In genomic region chr22:32512267-32512982, GRCh38 we compare ENCODE assay signal across 1 cellular context.
A peak's percentile ranks its signal among the peaks of the same experiment; 100 is the strongest.
TF ChIP-seq lines count a peak whose summit lies in the region.

No MANE protein-coding gene starts in this region.

TF ChIP-seq in HepG2, 621 proteins besides CTCF, POLR2A, EP300 and RAD21 (continued from another document and continues in another):
- TF ChIP-seq ATF6 (CRISPR knock-in tag; conservative IDR thresholded peaks at IDR 0.05) = no peak
- 0 out of 2 replicates have a peak, but pooled peaks have one; percentile 41 for TF ChIP-seq ZNF230 (CRISPR knock-in tag; IDR thresholded peaks at IDR 0.05)
- peak; percentile 67 for TF ChIP-seq REPIN1 (CRISPR knock-in tag; IDR thresholded peaks at IDR 0.05; ENCODE audit: borderline replicate concordance, low read depth)
- peak; percentile 67 for TF ChIP-seq ZNF605 (CRISPR knock-in tag; IDR thresholded peaks at IDR 0.05)
- TF ChIP-seq ZNF337 (CRISPR knock-in tag; IDR thresholded peaks at IDR 0.05; ENCODE audit: borderline replicate concordance, low read depth) = no peak
- no peak for TF ChIP-seq ZNF678 (CRISPR knock-in tag; IDR thresholded peaks at IDR 0.05)
- no peak for TF ChIP-seq DNMT3B (CRISPR knock-in tag; conservative IDR thresholded peaks at IDR 0.05)
- no peak for TF ChIP-seq IRX3 (CRISPR knock-in tag; IDR thresholded peaks at IDR 0.05; ENCODE audit: borderline replicate concordance, low read depth)
- TF ChIP-seq KLF16 (CRISPR knock-in tag; IDR thresholded peaks at IDR 0.05) = peak in 1 of 2 experiments; percentile 78; a peak in 1 of 4 replicates
- no peak for TF ChIP-seq ZNF619 (CRISPR knock-in tag; IDR thresholded peaks at IDR 0.05)
- 0 out of 2 replicates have a peak, but pooled peaks have one; percentile 24 for TF ChIP-seq ZSCAN12 (CRISPR knock-in tag; IDR thresholded peaks at IDR 0.05)
- TF ChIP-seq ZNF562 (CRISPR knock-in tag; IDR thresholded peaks at IDR 0.05; ENCODE audit: borderline replicate concordance) = no peak
- no peak for TF ChIP-seq ATAD3A (CRISPR knock-in tag; IDR thresholded peaks at IDR 0.05)
- TF ChIP-seq GMEB2 (CRISPR knock-in tag; IDR thresholded peaks at IDR 0.05; ENCODE audit: low read depth) = no peak
- TF ChIP-seq SOX5 (CRISPR knock-in tag; IDR thresholded peaks at IDR 0.05; ENCODE audit: borderline replicate concordance) = peak; percentile 86
- no peak for TF ChIP-seq ZNF564 (CRISPR knock-in tag; IDR thresholded peaks at IDR 0.05)
- no peak for TF ChIP-seq DR1 (CRISPR knock-in tag; IDR thresholded peaks at IDR 0.05)
- no peak for TF ChIP-seq ZNF143 (CRISPR knock-in tag; IDR thresholded peaks at IDR 0.05)
- no peak for TF ChIP-seq ZBTB14 (CRISPR knock-in tag; IDR thresholded peaks at IDR 0.05)
- TF ChIP-seq ATF4 (CRISPR knock-in tag; IDR thresholded peaks at IDR 0.05) = no peak
- peak; percentile 70; the same call in 1 of the 2 replicates for TF ChIP-seq ZNF691 (CRISPR knock-in tag; IDR thresholded peaks at IDR 0.05; ENCODE audit: borderline replicate concordance, low read depth)
- no peak for TF ChIP-seq MTA3 (CRISPR knock-in tag; IDR thresholded peaks at IDR 0.05)
- no peak for TF ChIP-seq POLR2AphosphoS5 (IDR thresholded peaks at IDR 0.05; ENCODE audit: low read depth, low read length)
- TF ChIP-seq ZXDC (CRISPR knock-in tag; IDR thresholded peaks at IDR 0.05) = no peak
- no peak for TF ChIP-seq RFX1 (IDR thresholded peaks at IDR 0.05)
- no peak for TF ChIP-seq BCL3 (CRISPR knock-in tag; IDR thresholded peaks at IDR 0.05)
- no peak for TF ChIP-seq AFF4 (CRISPR knock-in tag; IDR thresholded peaks at IDR 0.05)
- no peak for TF ChIP-seq RBFOX2 (IDR thresholded peaks at IDR 0.05; ENCODE audit: low read depth, low read length)
- no peak for TF ChIP-seq ZBTB10 (CRISPR knock-in tag; IDR thresholded peaks at IDR 0.05; ENCODE audit: borderline replicate concordance)
- TF ChIP-seq GPN1 (CRISPR knock-in tag; IDR thresholded peaks at IDR 0.05; ENCODE audit: borderline replicate concordance) = no peak
- TF ChIP-seq ZNF781 (CRISPR knock-in tag; IDR thresholded peaks at IDR 0.05; ENCODE audit: borderline replicate concordance, not compliant biosample characterization) = no peak
- TF ChIP-seq NFATC3 (CRISPR knock-in tag; IDR thresholded peaks at IDR 0.05) = no peak
- TF ChIP-seq ZNF383 (CRISPR knock-in tag; IDR thresholded peaks at IDR 0.05; ENCODE audit: borderline replicate concordance) = no peak
- TF ChIP-seq ZFX (CRISPR knock-in tag; IDR thresholded peaks at IDR 0.05; ENCODE audit: low read depth) = peak; percentile 58; the same call in 1 of the 2 replicates
- no peak for TF ChIP-seq ZSCAN20 (CRISPR knock-in tag; IDR thresholded peaks at IDR 0.05; ENCODE audit: borderline replicate concordance)
- no peak for TF ChIP-seq TCF12 (IDR thresholded peaks at IDR 0.05)
- peak; percentile 95 for TF ChIP-seq TCF12 (CRISPR knock-in tag; IDR thresholded peaks at IDR 0.05)
- no peak for TF ChIP-seq ZNF639 (CRISPR knock-in tag; conservative IDR thresholded peaks at IDR 0.05)
- TF ChIP-seq ZBTB8A (CRISPR knock-in tag; IDR thresholded peaks at IDR 0.05; ENCODE audit: borderline replicate concordance, low read depth) = no peak
- no peak for TF ChIP-seq ELF1 (CRISPR knock-in tag; IDR thresholded peaks at IDR 0.05)
- TF ChIP-seq ZNF234 (CRISPR knock-in tag; conservative IDR thresholded peaks at IDR 0.05) = no peak
- no peak for TF ChIP-seq BORCS8-MEF2B (CRISPR knock-in tag; IDR thresholded peaks at IDR 0.05)
